Comparison of ENCODE assay signal across 13 cellular contexts in the genomic region with DNA sequence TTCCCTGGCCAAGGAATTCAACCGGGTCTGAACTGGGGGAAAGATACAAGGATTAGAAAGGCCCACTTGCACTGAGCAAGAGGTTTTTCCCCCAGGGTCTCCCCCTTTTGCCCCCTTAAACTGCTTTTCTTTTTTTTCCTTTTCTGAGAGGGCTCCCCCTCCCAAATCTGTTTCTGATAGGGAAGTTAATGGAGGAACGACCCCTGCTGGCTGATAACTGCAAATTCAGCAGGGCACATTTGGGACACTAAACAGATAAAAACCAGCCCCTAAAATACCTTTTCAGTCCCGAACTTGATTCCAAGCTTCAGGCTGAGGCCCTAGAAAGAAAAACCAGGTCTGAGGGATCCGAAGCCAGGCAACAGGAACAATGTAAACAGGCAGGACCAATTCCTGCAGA.
DNase-seq lines count a peak whose midpoint lies in the region; ATAC-seq, FAIRE-seq and TF ChIP-seq lines count a peak whose summit lies in the region.
"Had no signal": no experiment of that assay in that cellular context is flagged by ENCODE, and none has a peak within 500 bp of the region (broad histone marks: within the 10 kb centered on the region; RNA-seq: fewer than 3 reads in every experiment).

No MANE protein-coding gene starts in this region.

- no peak overlapping the region for H4K5ac ChIP-seq in H1 (ENCODE audit: insufficient read length, low read depth, low read length)

- TF ChIP-seq CTCF in GM13977 (IDR thresholded peaks at IDR 0.05; ENCODE audit: extremely low read depth, insufficient read depth, missing control alignments) (peak; percentile 48), OCI-LY1 (IDR thresholded peaks at IDR 0.05; ENCODE audit: low read length) (peak; percentile 69), H1 (IDR thresholded peaks at IDR 0.05; ENCODE audit: control extremely low read depth in 1 of 3, insufficient read depth in 1 of 3, low read depth in 1 of 3, low read length in 3 of 3) (peak in 2 of 3 experiments; percentile 42 to 49; a peak in 3 of 4 replicates), osteoblast (IDR thresholded peaks at IDR 0.05; ENCODE audit: extremely low read depth, low read depth, low read length) (no peak)

- TF ChIP-seq RAD21 in H1 (IDR thresholded peaks at IDR 0.05 in 1 of 2, conservative IDR thresholded peaks at IDR 0.05 in 1 of 2; ENCODE audit: low read depth in 2 of 2, low read length in 2 of 2), result peak; percentile 58 to 61

- no peaks in the 10 kb centered on the region for H3K23me2 ChIP-seq in H1 (ENCODE audit: low read depth, low read length)

- H3K4me1 Mint-ChIP-seq in natural killer cell treated with Interleukin-12 subunit alpha and Interleukin-12 subunit beta and Interleukin-15 and Interleukin-18, amount 100 ng/mL, for 72 hours (ENCODE audit: low read depth in 2 of 2), result no peaks in the 10 kb centered on the region
- no peaks in the 10 kb centered on the region for H3K4me1 Mint-ChIP-seq in activated CD4-positive, alpha-beta T cell treated with anti-CD3 and anti-CD28 coated beads, Interleukin-2, amount 10 ng/mL, durations not matched to agents 24 days and 14 days
- H3K4me1 Mint-ChIP-seq: stimulated activated effector memory CD8-positive, alpha-beta T cell treated with anti-CD3 and anti-CD28 coated beads, Interleukin-12 subunit alpha, Interleukin-12 subunit beta, amount 100 ng/mL, for 72 hours had no signal

- no peak overlapping the region for H3K4me2 ChIP-seq in OCI-LY1 (ENCODE audit: low read length)
- H3K4me2 ChIP-seq in H1 (ENCODE audit: insufficient read depth in 1 of 2, low read depth in 2 of 2, low read length in 2 of 2), result no peak overlapping the region
- H3K4me2 ChIP-seq in osteoblast (ENCODE audit: insufficient read depth, low read length), result no peak overlapping the region

- WGBS in H1 (ENCODE audit: extremely low coverage in 1 of 2, insufficient coverage in 1 of 2, insufficient read length in 1 of 2, insufficient replicate concordance in 2 of 2, low coverage in 1 of 2, low lambda C conversion rate in 2 of 2, missing lambda C conversion rate in 1 of 2), 2 experiments, result 72% methylated on average over 3 of the region's 4 CpGs; no CpG with 5 or more reads in 1 of the 2 experiments

- no peaks in the 10 kb centered on the region for H3K9me2 ChIP-seq in OCI-LY1 (ENCODE audit: low read depth, low read length)

- DNase-seq in ACHN (peak; percentile 2), GM13977 (ENCODE audit: low spot score) (no peak), H1 (ENCODE audit: low read depth in 1 of 2, low spot score in 2 of 2) (peak in 1 of 2 experiments; percentile 52), osteoblast (ENCODE audit: insufficient read length, low spot score, missing footprints) (no peak)
- no peak for DNase-seq in natural killer cell treated with Interleukin-12 subunit alpha and Interleukin-12 subunit beta and Interleukin-15 and Interleukin-18, amount 100 ng/mL, for 72 hours (ENCODE audit: low spot score)
- no peak for DNase-seq in activated CD4-positive, alpha-beta T cell treated with anti-CD3 and anti-CD28 coated beads, Interleukin-2, amount 10 ng/mL, durations not matched to agents 24 days and 14 days
- DNase-seq: GOT3, NCI-H146, NCI-H774 had no signal

- H3K23ac ChIP-seq in H1 (ENCODE audit: insufficient read length), result no peak overlapping the region

- TF ChIP-seq POLR2A in H1 (IDR thresholded peaks at IDR 0.05; ENCODE audit: control extremely low read depth in 1 of 2, low read depth in 2 of 2, low read length in 2 of 2), result no peak

- POLR2A ChIA-PET in H1 (lab: Charles Lee; ENCODE audit: partially characterized antibody), result no interaction called here

- no peak for TF ChIP-seq EP300 in H1 (IDR thresholded peaks at IDR 0.05; ENCODE audit: borderline replicate concordance in 1 of 2, low read depth in 2 of 2, low read length in 2 of 2)

- no peak overlapping the region for H3K9ac ChIP-seq in OCI-LY1 (ENCODE audit: low read length)
- H3K9ac ChIP-seq in H1 (replicated peaks in 1 of 4; ENCODE audit: extremely low read depth in 1 of 4, low read depth in 3 of 4, low read length in 3 of 4), result no peak overlapping the region

- H2AK5ac ChIP-seq in H1 (ENCODE audit: low read depth, low read length), result no peak overlapping the region

- H3K27me3 Mint-ChIP-seq in natural killer cell treated with Interleukin-12 subunit alpha and Interleukin-12 subunit beta and Interleukin-15 and Interleukin-18, amount 100 ng/mL, for 72 hours, result no peaks in the 10 kb centered on the region
- no peaks in the 10 kb centered on the region for H3K27me3 Mint-ChIP-seq in activated CD4-positive, alpha-beta T cell treated with anti-CD3 and anti-CD28 coated beads, Interleukin-2, amount 10 ng/mL, durations not matched to agents 24 days and 14 days

- H2AFZ ChIP-seq in OCI-LY1 (ENCODE audit: low read length), result no peak overlapping the region
- H2AFZ ChIP-seq in H1 (ENCODE audit: low read length), result no peak overlapping the region
- H2AFZ ChIP-seq in osteoblast (ENCODE audit: low read length), result no peak overlapping the region

- H3K27ac Mint-ChIP-seq in natural killer cell treated with Interleukin-12 subunit alpha and Interleukin-12 subunit beta and Interleukin-15 and Interleukin-18, amount 100 ng/mL, for 72 hours, result no peak overlapping the region
- H3K27ac Mint-ChIP-seq in activated CD4-positive, alpha-beta T cell treated with anti-CD3 and anti-CD28 coated beads, Interleukin-2, amount 10 ng/mL, durations not matched to agents 24 days and 14 days, result no peak overlapping the region
- H3K27ac Mint-ChIP-seq: stimulated activated effector memory CD8-positive, alpha-beta T cell treated with anti-CD3 and anti-CD28 coated beads, Interleukin-12 subunit alpha, Interleukin-12 subunit beta, amount 100 ng/mL, for 72 hours had no signal

- no peaks in the 10 kb centered on the region for H3K4me1 ChIP-seq in OCI-LY1 (ENCODE audit: insufficient read depth, low read length, severe bottlenecking)
- H3K4me1 ChIP-seq in H1 (replicated peaks in 1 of 4; ENCODE audit: control insufficient read depth in 3 of 4, insufficient read depth in 4 of 4, low read length in 3 of 4), result no peaks in the 10 kb centered on the region
- H3K4me1 ChIP-seq in osteoblast (ENCODE audit: insufficient read depth, low read length), result no peaks in the 10 kb centered on the region

- no peak overlapping the region for H2BK20ac ChIP-seq in H1 (ENCODE audit: low read length)

- no peak overlapping the region for H3K4ac ChIP-seq in H1 (replicated peaks; ENCODE audit: insufficient read length, low read depth, low read length)

- peak overlapping the region; percentile 30 for H3K56ac ChIP-seq in H1 (replicated peaks; ENCODE audit: insufficient read length, low read depth, low read length)

- no peaks in the 10 kb centered on the region for H3K9me3 ChIP-seq in OCI-LY1 (ENCODE audit: low read length)
- peaks cover 3 to 17% of the 10 kb centered on the region in 2 experiments; a peak in 3 of 4 replicates for H3K9me3 ChIP-seq in H1 (ENCODE audit: insufficient read depth in 2 of 2, low read depth in 1 of 2, low read length in 1 of 2)
- no peaks in the 10 kb centered on the region for H3K9me3 ChIP-seq in osteoblast (ENCODE audit: low read depth, low read length)

- H3K36me3 ChIP-seq in OCI-LY1 (ENCODE audit: insufficient read depth, low read length) (no peaks in the 10 kb centered on the region), H1 (ENCODE audit: control insufficient read depth in 2 of 4, insufficient read depth in 4 of 4, low read length in 3 of 4) (no peaks in the 10 kb centered on the region; a peak in 1 of 8 replicates), osteoblast (ENCODE audit: insufficient read depth, low read length) (no peaks in the 10 kb centered on the region)
- H3K36me3 ChIP-seq: cardiac muscle cell had no signal

- no peaks in the 10 kb centered on the region for H3K79me1 ChIP-seq in H1 (ENCODE audit: low read depth, low read length)

- no peak overlapping the region for H3K14ac ChIP-seq in H1 (ENCODE audit: insufficient read length)

- H3K27me3 ChIP-seq in OCI-LY1 (ENCODE audit: insufficient read depth, low read length) (no peaks in the 10 kb centered on the region), H1 (replicated peaks in 1 of 4; ENCODE audit: control insufficient read depth in 3 of 4, extremely low read depth in 1 of 4, insufficient read depth in 3 of 4, low read length in 3 of 4) (peaks cover 0 to 1% (median 0%) of the 10 kb centered on the region in 4 experiments; a peak in 1 of 7 replicates), osteoblast (ENCODE audit: insufficient read depth, low read length) (no peaks in the 10 kb centered on the region)
- H3K27me3 ChIP-seq: cardiac muscle cell had no signal

- H3K36me3 Mint-ChIP-seq in natural killer cell treated with Interleukin-12 subunit alpha and Interleukin-12 subunit beta and Interleukin-15 and Interleukin-18, amount 100 ng/mL, for 72 hours, result no peaks in the 10 kb centered on the region
- H3K36me3 Mint-ChIP-seq in activated CD4-positive, alpha-beta T cell treated with anti-CD3 and anti-CD28 coated beads, Interleukin-2, amount 10 ng/mL, durations not matched to agents 24 days and 14 days (ENCODE audit: low read depth), result no peaks in the 10 kb centered on the region
- H3K36me3 Mint-ChIP-seq: stimulated activated effector memory CD8-positive, alpha-beta T cell treated with anti-CD3 and anti-CD28 coated beads, Interleukin-12 subunit alpha, Interleukin-12 subunit beta, amount 100 ng/mL, for 72 hours had no signal

- H2BK12ac ChIP-seq in H1 (ENCODE audit: low read depth, low read length), result no peak overlapping the region

- no peak overlapping the region for H2BK5ac ChIP-seq in H1 (ENCODE audit: low read depth, low read length)

- H3K9me3 Mint-ChIP-seq in natural killer cell treated with Interleukin-12 subunit alpha and Interleukin-12 subunit beta and Interleukin-15 and Interleukin-18, amount 100 ng/mL, for 72 hours, result peaks cover 4% of the 10 kb centered on the region
- no peaks in the 10 kb centered on the region for H3K9me3 Mint-ChIP-seq in activated CD4-positive, alpha-beta T cell treated with anti-CD3 and anti-CD28 coated beads, Interleukin-2, amount 10 ng/mL, durations not matched to agents 24 days and 14 days

- H3K4me3 ChIP-seq in OCI-LY1 (ENCODE audit: low read depth, low read length, poor library complexity, severe bottlenecking) (no peak overlapping the region), H1 (ENCODE audit: extremely low read depth in 1 of 4, insufficient read depth in 2 of 4, low read depth in 3 of 4, low read length in 4 of 4) (no peak overlapping the region), osteoblast (ENCODE audit: insufficient read depth, low read length) (no peak overlapping the region)
- H3K4me3 ChIP-seq: cardiac muscle cell had no signal

- H4K20me1 ChIP-seq in OCI-LY1 (ENCODE audit: insufficient read depth, low read length) (no peaks in the 10 kb centered on the region), H1 (replicated peaks in 1 of 2; ENCODE audit: control insufficient read depth in 1 of 2, insufficient read depth in 2 of 2, low read length in 2 of 2) (no peaks in the 10 kb centered on the region), osteoblast (ENCODE audit: insufficient read depth, low read length) (no peaks in the 10 kb centered on the region)

- H3K79me2 ChIP-seq in OCI-LY1 (ENCODE audit: insufficient read depth, low read length), result no peaks in the 10 kb centered on the region
- no peaks in the 10 kb centered on the region for H3K79me2 ChIP-seq in H1 (ENCODE audit: control insufficient read depth in 1 of 2, insufficient read depth in 2 of 2, low read length in 2 of 2)
- H3K79me2 ChIP-seq in osteoblast (ENCODE audit: insufficient read depth, low read length), result no peaks in the 10 kb centered on the region

- intact Hi-C loops in activated CD4-positive, alpha-beta T cell treated with anti-CD3 and anti-CD28 coated beads, Interleukin-2, amount 10 ng/mL, durations not matched to agents 24 days and 14 days (cut with micrococcal nuclease), result no loop called here

- no peak for FAIRE-seq in H1 (lab: Jason Lieb, UNC)

- no peak for ATAC-seq in natural killer cell treated with Interleukin-12 subunit alpha and Interleukin-12 subunit beta and Interleukin-15 and Interleukin-18, amount 100 ng/mL, for 72 hours
- no peak for ATAC-seq in GM18909 (IDR thresholded peaks at IDR 0.05; ENCODE audit: poor library complexity, unreplicated experiment)
- ATAC-seq: stimulated activated effector memory CD8-positive, alpha-beta T cell treated with anti-CD3 and anti-CD28 coated beads, Interleukin-12 subunit alpha, Interleukin-12 subunit beta, amount 100 ng/mL, for 72 hours had no signal

- H2BK120ac ChIP-seq in H1 (replicated peaks; ENCODE audit: low read depth, low read length), result no peak overlapping the region

- CTCF ChIA-PET in H1 (lab: Charles Lee; ENCODE audit: partially characterized antibody), result interaction anchor here (1.1 to 2.3 kb wide), 3 partner anchors 9 to 32 kb away, joined by 3 to 11 read pairs (median 4); no protein-coding TSS in a partner anchor

- in situ Hi-C loops in ACHN (cut with HindIII; ENCODE audit: low pct_ligation_motif_present, low pct_unique_long_range_greater_than_20kb, low sequenced_read_pairs) (no loop called here), GM13977 (cut with MboI; ENCODE audit: low pct_unique_long_range_greater_than_20kb, low sequenced_read_pairs, unreplicated experiment) (no loop called here)

- H2BK15ac ChIP-seq in H1 (ENCODE audit: low read length), result no peak overlapping the region

- H3K27ac ChIP-seq in OCI-LY1 (ENCODE audit: low read depth, low read length, poor library complexity, severe bottlenecking) (no peak overlapping the region), H1 (ENCODE audit: low read depth, low read length) (no peak overlapping the region), osteoblast (ENCODE audit: low read depth, low read length) (no peak overlapping the region)
- H3K27ac ChIP-seq: cardiac muscle cell had no signal

- no peaks in the 10 kb centered on the region for H3F3A ChIP-seq in OCI-LY1 (ENCODE audit: insufficient read depth, low read length)

- H3K18ac ChIP-seq in H1 (ENCODE audit: extremely low read depth, low read length), result no peak overlapping the region

- H3K4me3 Mint-ChIP-seq in natural killer cell treated with Interleukin-12 subunit alpha and Interleukin-12 subunit beta and Interleukin-15 and Interleukin-18, amount 100 ng/mL, for 72 hours, result no peak overlapping the region
- H3K4me3 Mint-ChIP-seq in activated CD4-positive, alpha-beta T cell treated with anti-CD3 and anti-CD28 coated beads, Interleukin-2, amount 10 ng/mL, durations not matched to agents 24 days and 14 days, result no peak overlapping the region
- H3K4me3 Mint-ChIP-seq: stimulated activated effector memory CD8-positive, alpha-beta T cell treated with anti-CD3 and anti-CD28 coated beads, Interleukin-12 subunit alpha, Interleukin-12 subunit beta, amount 100 ng/mL, for 72 hours had no signal

- H4K8ac ChIP-seq in H1 (ENCODE audit: extremely low read depth, insufficient read depth, low read length), result no peak overlapping the region

- H4K91ac ChIP-seq in H1 (replicated peaks; ENCODE audit: insufficient read length, low read length), result no peak overlapping the region
